In genomic region chr16:1966460-1966859, GRCh38 we compare ENCODE assay signal across 10 cellular contexts. TPM values are rescaled to one million over a fixed set of nuclear protein-coding genes. Genes with fewer than 3 reads are reported as not detected.
DNase-seq lines count a peak whose midpoint lies in the region; ATAC-seq and TF ChIP-seq lines count a peak whose summit lies in the region.
"Had no signal": no experiment of that assay in that cellular context is flagged by ENCODE, and none has a peak within 500 bp of the region (broad histone marks: within the 10 kb centered on the region; RNA-seq: fewer than 3 reads in every experiment).

Gene RNF151, plus strand, starts transcription at chr16:1966856. Its CDS starts 26 bp downstream, at chr16:1966882.

- H3K36me3 ChIP-seq in SK-N-SH (replicated peaks in 1 of 2; ENCODE audit: control insufficient read depth in 1 of 2, insufficient read depth in 2 of 2, low read length in 1 of 2) (peaks cover 19 to 21% of the 10 kb centered on the region in 2 experiments), iPS-20b (ENCODE audit: insufficient read depth, low read depth, low read length) (peaks cover 28% of the 10 kb centered on the region), stomach (peaks cover 18 to 27% (median 21%) of the 10 kb centered on the region in 4 donors)

- no peak for TF ChIP-seq CTCF in SK-N-SH (IDR thresholded peaks at IDR 0.05)
- no peak for TF ChIP-seq CTCF in stomach (IDR thresholded peaks at IDR 0.05)

- H3K9ac ChIP-seq in SK-N-SH (peak within 1 kb of the TSS; percentile 92), iPS-20b (ENCODE audit: low read depth, low read length) (peak within 1 kb of the TSS; percentile 99; the same call in 1 of the 2 replicates)

- TF ChIP-seq POLR2A in stomach (IDR thresholded peaks at IDR 0.05): no peak

- WGBS in SK-N-SH (ENCODE audit: low lambda C conversion rate): 89% methylated on average over 3 of the region's 6 CpGs
- WGBS in stomach, 5 donors: 91 to 99% (median 97%) methylated on average over 3 to 6 of the region's 6 CpGs

- H3K9me3 ChIP-seq in SK-N-SH (no peaks in the 10 kb centered on the region), iPS-20b (ENCODE audit: insufficient read depth, low read depth, low read length) (no peaks in the 10 kb centered on the region), stomach (no peaks in the 10 kb centered on the region)

- peaks cover 55% of the 10 kb centered on the region for H3K36me3 Mint-ChIP-seq in activated T-helper 17 cell treated with anti-CD3 and anti-CD28 coated beads, Interleukin-2, amount 50 U/mL, for 72 hours (ENCODE audit: low read depth)

- H3K27me3 Mint-ChIP-seq in activated T-helper 17 cell treated with anti-CD3 and anti-CD28 coated beads, Interleukin-2, amount 50 U/mL, for 72 hours: no peaks in the 10 kb centered on the region

- H3K27ac Mint-ChIP-seq in activated T-helper 17 cell treated with anti-CD3 and anti-CD28 coated beads, Interleukin-2, amount 50 U/mL, for 72 hours: peak within 1 kb of the TSS; percentile 84

- CTCF ChIA-PET in SK-N-SH (lab: Yijun Ruan, JAX): interaction anchor here (0.9 to 2.8 kb wide), 2 partner anchors 37 to 187 kb away, joined by 4 to 12 read pairs; no protein-coding TSS in a partner anchor

- peaks cover 58% of the 10 kb centered on the region for H3K79me2 ChIP-seq in SK-N-SH (ENCODE audit: insufficient read depth)

- peak within 1 kb of the TSS; percentile 98 for H3K4me2 ChIP-seq in SK-N-SH

- no peak for TF ChIP-seq EP300 in SK-N-SH (IDR thresholded peaks at IDR 0.05; ENCODE audit: borderline replicate concordance in 1 of 2, low read depth in 1 of 2, low read length in 1 of 2)
- TF ChIP-seq EP300 in stomach (IDR thresholded peaks at IDR 0.05): no peak

- H3K27me3 ChIP-seq in SK-N-SH (ENCODE audit: insufficient read depth) (no peaks in the 10 kb centered on the region), iPS-20b (ENCODE audit: insufficient read depth, low read length) (no peaks in the 10 kb centered on the region), stomach (no peaks in the 10 kb centered on the region)

- peaks cover 27% of the 10 kb centered on the region for H3F3A ChIP-seq in SK-N-SH (replicated peaks; ENCODE audit: insufficient read depth)

- intact Hi-C loops in stomach (cut with DNase I; ENCODE audit: low total_unique reads): no loop called here

- ATAC-seq in SK-N-SH treated with all-trans-retinoic acid at 6 μM for 48 hours (no peak), GM21390 (IDR thresholded peaks at IDR 0.05; ENCODE audit: unreplicated experiment) (no peak)
- ATAC-seq in activated T-helper 17 cell treated with anti-CD3 and anti-CD28 coated beads, Interleukin-2, amount 50 U/mL, for 72 hours (replicated peaks): no peak

- no peaks in the 10 kb centered on the region for H3K9me2 ChIP-seq in SK-N-SH

- no peak for DNase-seq in SK-N-SH
- DNase-seq in stomach: no peak
- no peak for DNase-seq in superior temporal gyrus (ENCODE audit: extremely low spot score)
- no peak for DNase-seq in NCI-H226
- DNase-seq: 8988T, GOT3 had no signal

- H3K4me1 Mint-ChIP-seq in activated T-helper 17 cell treated with anti-CD3 and anti-CD28 coated beads, Interleukin-2, amount 50 U/mL, for 72 hours: peaks cover 11% of the 10 kb centered on the region

- H3K4me3 ChIP-seq in SK-N-SH (ENCODE audit: low read depth in 2 of 2, low read length in 1 of 2) (peak within 1 kb of the TSS; percentile 86 to 98), iPS-20b (ENCODE audit: low read length) (peak within 1 kb of the TSS; percentile 92), stomach (peak within 1 kb of the TSS; percentile 75 to 90 (median 83))

- POLR2A ChIA-PET in SK-N-SH (lab: Yijun Ruan, JAX): interaction anchor here (0.7 kb wide), 1 partner anchor 181 kb away, joined by 3 read pairs; no protein-coding TSS in a partner anchor

- H4K20me1 ChIP-seq in SK-N-SH (ENCODE audit: insufficient read depth): peaks cover 28% of the 10 kb centered on the region

- H3K4me3 Mint-ChIP-seq in activated T-helper 17 cell treated with anti-CD3 and anti-CD28 coated beads, Interleukin-2, amount 50 U/mL, for 72 hours: peak within 1 kb of the TSS; percentile 89

- no peaks in the 10 kb centered on the region for H3K9me3 Mint-ChIP-seq in activated T-helper 17 cell treated with anti-CD3 and anti-CD28 coated beads, Interleukin-2, amount 50 U/mL, for 72 hours

- H3K27ac ChIP-seq in SK-N-SH (ENCODE audit: low read depth in 2 of 2, low read length in 1 of 2) (peak within 1 kb of the TSS in 1 of 2 experiments; percentile 76; a peak in 1 of 4 replicates), iPS-20b (ENCODE audit: low read length) (no peak within 1 kb of the TSS), stomach (peak within 1 kb of the TSS; percentile 94 to 98 (median 97))

- H3K4me1 ChIP-seq in SK-N-SH (ENCODE audit: control insufficient read depth in 1 of 2, insufficient read depth in 2 of 2, low read depth in 1 of 2, low read length in 1 of 2): peaks cover 0 to 31% of the 10 kb centered on the region in 2 experiments; a peak in 1 of 4 replicates
- H3K4me1 ChIP-seq in iPS-20b (ENCODE audit: insufficient read depth, low read length): peaks cover 5% of the 10 kb centered on the region; the same call in 1 of the 2 replicates
- H3K4me1 ChIP-seq in stomach: peaks cover 38 to 58% (median 42%) of the 10 kb centered on the region in 4 donors

- H2AFZ ChIP-seq in SK-N-SH (ENCODE audit: low read depth): no peak within 1 kb of the TSS

- TF ChIP-seq RAD21 in SK-N-SH (IDR thresholded peaks at IDR 0.05; ENCODE audit: low read length): no peak

TF ChIP-seq in SK-N-SH, 30 proteins besides CTCF, POLR2A, EP300 and RAD21 (continues in another document):
- no peak for TF ChIP-seq REST (IDR thresholded peaks at IDR 0.05; ENCODE audit: low read depth, low read length)

TF ChIP-seq in SK-N-SH treated with all-trans-retinoic acid at 6 μM for 48 hours, 23 proteins besides CTCF, POLR2A, EP300 and RAD21:
- TF ChIP-seq TSHZ2 (CRISPR knock-in tag; IDR thresholded peaks at IDR 0.05) (no peak), RARB (CRISPR knock-in tag; IDR thresholded peaks at IDR 0.05) (no peak), OSR1 (CRISPR knock-in tag; IDR thresholded peaks at IDR 0.05) (no peak), CSRNP3 (CRISPR knock-in tag; IDR thresholded peaks at IDR 0.05) (no peak), PPARA (CRISPR knock-in tag; IDR thresholded peaks at IDR 0.05; ENCODE audit: borderline replicate concordance) (no peak), ZNF70 (CRISPR knock-in tag; IDR thresholded peaks at IDR 0.05) (no peak), GLIS3 (CRISPR knock-in tag; IDR thresholded peaks at IDR 0.05) (no peak), CSDC2 (CRISPR knock-in tag; IDR thresholded peaks at IDR 0.05) (no peak), CREB5 (CRISPR knock-in tag; IDR thresholded peaks at IDR 0.05; ENCODE audit: low read depth) (no peak), ZFP3 (CRISPR knock-in tag; IDR thresholded peaks at IDR 0.05) (no peak)

RNA-seq across cellular contexts. Expression of gene RNF151, which starts in this region (rescaled TPM):
- polyA plus RNA-seq in SK-N-SH (2012; rRNA removed): 0.07 TPM in 1 of 2 replicates, not detected in the other
- polyA plus RNA-seq in SK-N-SH (2012; cell fraction: cytosol; rRNA removed): not detected in 2 replicates
- 0.23 and 0.88 TPM in 2 replicates for polyA plus RNA-seq in SK-N-SH (2012; cell fraction: nucleus; rRNA removed)
- under 1 TPM in 1 of 2 donors, not detected in 1; 0.32 TPM for total RNA-seq in activated T-helper 17 cell treated with anti-CD3 and anti-CD28 coated beads, Interleukin-2, amount 50 U/mL, for 72 hours
- not detected for total RNA-seq in stomach
- not detected for polyA plus RNA-seq in stomach
